In the genomic region with DNA sequence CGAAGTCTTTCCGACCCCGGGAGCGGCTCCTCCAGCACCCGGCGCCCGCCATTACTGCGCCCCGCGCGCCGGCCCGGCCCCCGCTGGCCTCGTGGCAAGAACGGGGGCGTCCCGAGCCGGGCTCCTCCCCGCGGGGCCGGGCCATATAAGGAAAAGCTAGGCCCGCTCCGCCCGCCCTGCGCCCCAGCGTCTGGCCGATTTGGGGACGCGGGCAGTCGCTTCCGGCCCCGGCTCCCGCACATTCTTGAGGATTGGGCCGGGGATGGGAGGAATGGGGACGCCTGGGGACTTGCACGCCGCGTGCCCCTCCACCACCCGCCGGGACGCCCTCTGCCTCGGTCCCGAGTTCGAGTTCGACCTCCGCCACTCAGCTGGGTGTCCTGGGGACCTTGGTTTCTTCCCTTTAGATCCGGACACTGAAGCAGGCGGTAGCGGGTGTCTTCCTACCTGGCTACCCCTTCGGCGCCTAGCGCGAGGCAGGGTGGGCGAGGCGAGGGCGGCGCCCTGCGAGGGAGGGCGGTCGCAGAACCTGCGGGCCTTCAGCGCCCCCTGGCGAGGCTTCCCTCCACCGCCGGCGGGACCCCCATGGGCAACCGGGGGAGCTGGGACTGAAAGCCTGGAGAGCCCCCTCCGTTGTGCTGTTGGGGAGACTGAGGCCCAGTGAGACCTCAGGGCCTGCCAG, we compare ENCODE assay signal across 8 cellular contexts. TPM values are rescaled to one million over a fixed set of nuclear protein-coding genes. Genes with fewer than 3 reads are reported as not detected.
DNase-seq lines count a peak whose midpoint lies in the region; ATAC-seq lines count a peak whose summit lies in the region.

No MANE protein-coding gene starts in this region.

- CTCF ChIA-PET in CD4-positive, alpha-beta memory T cell (lab: Charles Lee; ENCODE audit: partially characterized antibody), result interaction anchor here (0.6 to 5.9 kb wide), 30 partner anchors 9 to 450 kb away, joined by 3 to 54 read pairs (median 4); a partner anchor contains a TSS

- H3K27me3 Mint-ChIP-seq in CD4-positive, alpha-beta memory T cell, result no peaks in the 10 kb centered on the region

- H3K4me3 Mint-ChIP-seq in CD4-positive, alpha-beta memory T cell, result peak overlapping the region; percentile 83 to 90 (median 86)

- POLR2A ChIA-PET in CD4-positive, alpha-beta memory T cell (lab: Charles Lee; ENCODE audit: partially characterized antibody), result interaction anchor here (0.6 to 4.1 kb wide), 19 partner anchors 19 to 858 kb away, joined by 3 to 27 read pairs (median 7); a partner anchor contains a TSS

- no peaks in the 10 kb centered on the region for H3K36me3 ChIP-seq in CD4-positive, alpha-beta memory T cell (ENCODE audit: insufficient read depth, low read length)
- peaks cover 22% of the 10 kb centered on the region; the same call in 1 of the 2 replicates for H3K36me3 ChIP-seq in KOPT-K1 (ENCODE audit: insufficient read depth, low read length)

- peak; percentile 78 to 84 (median 82) for DNase-seq in CD4-positive, alpha-beta memory T cell
- DNase-seq in activated CD4-positive, alpha-beta T cell treated with anti-CD3 and anti-CD28 coated beads for 1 hour, result peak; percentile 76
- DNase-seq in cerebellum (ENCODE audit: low spot score) (peak; percentile 71), kidney tubule cell (ENCODE audit: low spot score) (peak; percentile 74), NCI-H2107 (lab: John Stamatoyannopoulos, UW) (no peak)
- peak; percentile 82 to 86 for DNase-seq in stimulated activated CD4-positive, alpha-beta T cell treated with anti-CD3 and anti-CD28 coated beads, Interleukin-1b, Interleukin-23, amount 100 ng/mL, for 4 hours (ENCODE audit: low read depth in 2 of 2)

- H3K4me3 ChIP-seq in CD4-positive, alpha-beta memory T cell (ENCODE audit: low read length in 2 of 2), result peak overlapping the region; percentile 57 to 91

- H3K27ac ChIP-seq in CD4-positive, alpha-beta memory T cell (ENCODE audit: low read depth, low read length), result peak overlapping the region; percentile 78
- H3K27ac ChIP-seq in KOPT-K1 (ENCODE audit: low read depth, low read length, poor library complexity, severe bottlenecking), result peak overlapping the region; percentile 72

- ATAC-seq in GM21423 (IDR thresholded peaks at IDR 0.05; ENCODE audit: unreplicated experiment), result peak; percentile 61

- no peaks in the 10 kb centered on the region for H3K36me3 Mint-ChIP-seq in CD4-positive, alpha-beta memory T cell

- H3K27ac Mint-ChIP-seq in CD4-positive, alpha-beta memory T cell, result peak overlapping the region in 6 of 7 donors; percentile 70 to 89 (median 80)

- H3K27me3 ChIP-seq in CD4-positive, alpha-beta memory T cell (ENCODE audit: insufficient read depth, low read length), result no peaks in the 10 kb centered on the region

- H3K9me3 Mint-ChIP-seq in CD4-positive, alpha-beta memory T cell, result no peaks in the 10 kb centered on the region

- intact Hi-C loops in CD4-positive, alpha-beta memory T cell (cut with micrococcal nuclease), result loop anchor here (1.0 to 5.0 kb wide), 8 partner anchors 22 to 450 kb away; a partner anchor contains a TSS

- H3K4me1 Mint-ChIP-seq in CD4-positive, alpha-beta memory T cell, result peaks cover 18 to 40% (median 28%) of the 10 kb centered on the region in 4 donors

- H3K4me1 ChIP-seq in CD4-positive, alpha-beta memory T cell (ENCODE audit: insufficient read depth, low read length), result peaks cover 43% of the 10 kb centered on the region

- H3K9me3 ChIP-seq in CD4-positive, alpha-beta memory T cell (ENCODE audit: control insufficient read depth in 1 of 2, low read length in 2 of 2), result no peaks in the 10 kb centered on the region
- no peaks in the 10 kb centered on the region for H3K9me3 ChIP-seq in KOPT-K1 (ENCODE audit: insufficient read depth, low read length, poor library complexity, severe bottlenecking)

RNA-seq across cellular contexts. Expression of a gene that starts 3.8 kb away (rescaled TPM):
- 1 to 10 TPM; 1.6 to 1.7 TPM for total RNA-seq in CD4-positive, alpha-beta memory T cell
- polyA plus RNA-seq in CD4-positive, alpha-beta memory T cell, result under 1 TPM; 0.34 to 0.78 TPM
- 17.1 TPM for total RNA-seq in cerebellum

RNA-seq across cellular contexts. Expression of a gene that starts 22.4 kb away (rescaled TPM):
- total RNA-seq in CD4-positive, alpha-beta memory T cell, result 10 to 100 TPM; 64.2 to 68.6 TPM
- 100 to 1,000 TPM; 107 to 150 TPM for polyA plus RNA-seq in CD4-positive, alpha-beta memory T cell
- 11.1 TPM for total RNA-seq in cerebellum

RNA-seq across cellular contexts. Expression of a gene that starts 37.8 kb away (rescaled TPM):
- total RNA-seq in CD4-positive, alpha-beta memory T cell, result under 1 TPM; 0.15 to 0.22 TPM
- polyA plus RNA-seq in CD4-positive, alpha-beta memory T cell, result not detected
- total RNA-seq in cerebellum, result 0.73 TPM

RNA-seq across cellular contexts. Expression of a gene that starts 55.4 kb away (rescaled TPM):
- total RNA-seq in CD4-positive, alpha-beta memory T cell, result not detected
- polyA plus RNA-seq in CD4-positive, alpha-beta memory T cell, result not detected
- total RNA-seq in cerebellum, result not detected
